ENCODE assay signal across 19 cellular contexts in genomic region chrY:13488738-13489137, GRCh38. TPM values are rescaled to one million over a fixed set of nuclear protein-coding genes. Genes with fewer than 3 reads are reported as not detected.
DNase-seq lines count a peak whose midpoint lies in the region; ATAC-seq, FAIRE-seq and TF ChIP-seq lines count a peak whose summit lies in the region.
"Had no signal": no experiment of that assay in that cellular context is flagged by ENCODE, and none has a peak within 500 bp of the region (broad histone marks: within the 10 kb centered on the region; RNA-seq: fewer than 3 reads in every experiment).

No MANE protein-coding gene starts in this region.

- ATAC-seq in activated CD8-positive, alpha-beta memory T cell treated with anti-CD3 and anti-CD28 coated beads, Interleukin-2, amount 10 ng/mL, durations not matched to agents 7 days and 5 days, result no peak
- ATAC-seq in CD4-positive, alpha-beta T cell (ENCODE audit: poor library complexity), result peak; percentile 56
- no peak for ATAC-seq in activated CD8-positive, alpha-beta T cell treated with anti-CD3 and anti-CD28 coated beads, Interleukin-2, amount 10 ng/mL, durations not matched to agents 7 days and 5 days
- no peak for ATAC-seq in HG03460 (IDR thresholded peaks at IDR 0.05; ENCODE audit: unreplicated experiment)
- ATAC-seq: A549, HepG2 had no signal

- no peak overlapping the region for H3K27ac ChIP-seq in CD4-positive, alpha-beta T cell (ENCODE audit: low read depth, low read length)
- H3K27ac ChIP-seq: A549, C4-2B had no signal

- H3K27me3 ChIP-seq in CD4-positive, alpha-beta T cell (ENCODE audit: control insufficient read depth, insufficient read depth, low read length), result no peaks in the 10 kb centered on the region
- H3K27me3 ChIP-seq: BE2C had no signal

- peaks cover 9% of the 10 kb centered on the region for H3K4me1 Mint-ChIP-seq in activated CD8-positive, alpha-beta memory T cell treated with anti-CD3 and anti-CD28 coated beads, Interleukin-2, amount 10 ng/mL, durations not matched to agents 7 days and 5 days
- peaks cover 21% of the 10 kb centered on the region for H3K4me1 Mint-ChIP-seq in CD4-positive, alpha-beta T cell (ENCODE audit: low read depth)
- H3K4me1 Mint-ChIP-seq in activated CD8-positive, alpha-beta T cell treated with anti-CD3 and anti-CD28 coated beads, Interleukin-2, amount 10 ng/mL, durations not matched to agents 7 days and 5 days (ENCODE audit: low read depth), result peaks cover 10% of the 10 kb centered on the region
- H3K4me1 Mint-ChIP-seq in endothelial cell (ENCODE audit: unreplicated experiment), result no peaks in the 10 kb centered on the region

- TF ChIP-seq CTCF in CD4-positive, alpha-beta T cell (IDR thresholded peaks at IDR 0.05), result no peak
- no peak for TF ChIP-seq CTCF in endothelial cell (IDR thresholded peaks at IDR 0.05; ENCODE audit: unreplicated experiment)

- no peaks in the 10 kb centered on the region for H3K36me3 Mint-ChIP-seq in activated CD8-positive, alpha-beta memory T cell treated with anti-CD3 and anti-CD28 coated beads, Interleukin-2, amount 10 ng/mL, durations not matched to agents 7 days and 5 days
- no peaks in the 10 kb centered on the region for H3K36me3 Mint-ChIP-seq in CD4-positive, alpha-beta T cell (ENCODE audit: low read depth)
- no peaks in the 10 kb centered on the region for H3K36me3 Mint-ChIP-seq in activated CD8-positive, alpha-beta T cell treated with anti-CD3 and anti-CD28 coated beads, Interleukin-2, amount 10 ng/mL, durations not matched to agents 7 days and 5 days (ENCODE audit: low read depth)
- H3K36me3 Mint-ChIP-seq in endothelial cell (ENCODE audit: low read depth, unreplicated experiment), result no peaks in the 10 kb centered on the region
- H3K36me3 Mint-ChIP-seq: CD8-positive, alpha-beta memory T cell had no signal

- no peaks in the 10 kb centered on the region for H3K9me3 ChIP-seq in CD4-positive, alpha-beta T cell (ENCODE audit: control insufficient read depth, low read length)
- H3K9me3 ChIP-seq: A549, BE2C, Caco-2 had no signal

- H3K4me3 Mint-ChIP-seq in activated CD8-positive, alpha-beta memory T cell treated with anti-CD3 and anti-CD28 coated beads, Interleukin-2, amount 10 ng/mL, durations not matched to agents 7 days and 5 days, result no peak overlapping the region
- no peak overlapping the region for H3K4me3 Mint-ChIP-seq in CD4-positive, alpha-beta T cell
- no peak overlapping the region for H3K4me3 Mint-ChIP-seq in activated CD8-positive, alpha-beta T cell treated with anti-CD3 and anti-CD28 coated beads, Interleukin-2, amount 10 ng/mL, durations not matched to agents 7 days and 5 days
- H3K4me3 Mint-ChIP-seq in endothelial cell (ENCODE audit: unreplicated experiment), result no peak overlapping the region
- H3K4me3 Mint-ChIP-seq: CD8-positive, alpha-beta memory T cell; HFFc6 had no signal

- no peak for TF ChIP-seq POLR2A in GM12891 (IDR thresholded peaks at IDR 0.05; ENCODE audit: low read depth, low read length)

- FAIRE-seq in GM12891 (lab: Jason Lieb, UNC), result peak; percentile 77
- FAIRE-seq: A549, HepG2, HTR-8/SVneo had no signal

- CTCF ChIA-PET in activated CD8-positive, alpha-beta memory T cell treated with anti-CD3 and anti-CD28 coated beads, Interleukin-2, amount 10 ng/mL, durations not matched to agents 7 days and 5 days (lab: Charles Lee), result no interaction called here
- CTCF ChIA-PET in CD4-positive, alpha-beta T cell (lab: Charles Lee), result no interaction called here
- CTCF ChIA-PET in activated CD8-positive, alpha-beta T cell treated with anti-CD3 and anti-CD28 coated beads, Interleukin-2, amount 10 ng/mL, durations not matched to agents 7 days and 5 days (lab: Charles Lee), result interaction anchor here (1.0 kb wide), 1 partner anchor 9 kb away, joined by 3 read pairs; the partner anchor contains the start of gene UTY

- no peaks in the 10 kb centered on the region for H3K9me3 Mint-ChIP-seq in activated CD8-positive, alpha-beta memory T cell treated with anti-CD3 and anti-CD28 coated beads, Interleukin-2, amount 10 ng/mL, durations not matched to agents 7 days and 5 days (ENCODE audit: low read depth)
- no peaks in the 10 kb centered on the region for H3K9me3 Mint-ChIP-seq in CD4-positive, alpha-beta T cell
- no peaks in the 10 kb centered on the region for H3K9me3 Mint-ChIP-seq in activated CD8-positive, alpha-beta T cell treated with anti-CD3 and anti-CD28 coated beads, Interleukin-2, amount 10 ng/mL, durations not matched to agents 7 days and 5 days (ENCODE audit: insufficient read depth)
- H3K9me3 Mint-ChIP-seq in endothelial cell (ENCODE audit: unreplicated experiment), result no peaks in the 10 kb centered on the region
- H3K9me3 Mint-ChIP-seq: CD8-positive, alpha-beta memory T cell; HFFc6 had no signal

- DNase-seq in activated CD8-positive, alpha-beta memory T cell treated with anti-CD3 and anti-CD28 coated beads, Interleukin-2, amount 10 ng/mL, durations not matched to agents 7 days and 5 days, result no peak
- DNase-seq in activated CD8-positive, alpha-beta memory T cell treated with anti-CD3 and anti-CD28 coated beads, Interleukin-2, amount 50 U/mL, for 48 hours, result no peak
- no peak for DNase-seq in CD4-positive, alpha-beta T cell
- no peak for DNase-seq in GM12891 (ENCODE audit: insufficient read length, low spot score)
- DNase-seq in activated CD8-positive, alpha-beta T cell treated with anti-CD3 and anti-CD28 coated beads, Interleukin-2, amount 10 ng/mL, durations not matched to agents 7 days and 5 days, result no peak
- no peak for DNase-seq in endothelial cell (ENCODE audit: low spot score)
- DNase-seq in MV-4-11 (lab: John Stamatoyannopoulos, UW), result no peak
- DNase-seq: BE2C; Caco-2; CD8-positive, alpha-beta memory T cell; DND-41; GDM1; HCEC 1CT; HFFc6 had no signal

- intact Hi-C loops in CD4-positive, alpha-beta T cell (cut with DNase I, micrococcal nuclease), result loop anchor here (10.0 kb wide), 2 partner anchors 584 to 824 kb away; partner anchors contain the start of gene DDX3Y (in 1 of the 2)

- POLR2A ChIA-PET in CD4-positive, alpha-beta T cell (lab: Charles Lee), result interaction anchor here (2.1 kb wide), 1 partner anchor 10 kb away, joined by 19 read pairs; the partner anchor contains the start of gene UTY
- POLR2A ChIA-PET in activated CD8-positive, alpha-beta T cell treated with anti-CD3 and anti-CD28 coated beads, Interleukin-2, amount 10 ng/mL, durations not matched to agents 7 days and 5 days (lab: Charles Lee), result no interaction called here

- H3K27me3 Mint-ChIP-seq in activated CD8-positive, alpha-beta memory T cell treated with anti-CD3 and anti-CD28 coated beads, Interleukin-2, amount 10 ng/mL, durations not matched to agents 7 days and 5 days, result no peaks in the 10 kb centered on the region
- no peaks in the 10 kb centered on the region for H3K27me3 Mint-ChIP-seq in CD4-positive, alpha-beta T cell
- H3K27me3 Mint-ChIP-seq in activated CD8-positive, alpha-beta T cell treated with anti-CD3 and anti-CD28 coated beads, Interleukin-2, amount 10 ng/mL, durations not matched to agents 7 days and 5 days (ENCODE audit: low read depth), result no peaks in the 10 kb centered on the region
- H3K27me3 Mint-ChIP-seq in endothelial cell (ENCODE audit: unreplicated experiment), result no peaks in the 10 kb centered on the region
- H3K27me3 Mint-ChIP-seq: CD8-positive, alpha-beta memory T cell had no signal

- H3K27ac Mint-ChIP-seq in activated CD8-positive, alpha-beta memory T cell treated with anti-CD3 and anti-CD28 coated beads, Interleukin-2, amount 10 ng/mL, durations not matched to agents 7 days and 5 days, result peak overlapping the region; percentile 58
- H3K27ac Mint-ChIP-seq in CD4-positive, alpha-beta T cell, result peak overlapping the region; percentile 68
- H3K27ac Mint-ChIP-seq in activated CD8-positive, alpha-beta T cell treated with anti-CD3 and anti-CD28 coated beads, Interleukin-2, amount 10 ng/mL, durations not matched to agents 7 days and 5 days, result peak overlapping the region; percentile 39
- H3K27ac Mint-ChIP-seq in endothelial cell (ENCODE audit: unreplicated experiment), result no peak overlapping the region
- H3K27ac Mint-ChIP-seq: CD8-positive, alpha-beta memory T cell; HFFc6 had no signal

TF ChIP-seq in GM12891, 5 proteins besides CTCF, POLR2A, EP300 and RAD21:
- TF ChIP-seq POLR2AphosphoS5 (IDR thresholded peaks at IDR 0.05; ENCODE audit: low read depth, low read length) (no peak), PAX5 (IDR thresholded peaks at IDR 0.05; ENCODE audit: insufficient read depth, low read length, severe bottlenecking) (no peak), POU2F2 (IDR thresholded peaks at IDR 0.05; ENCODE audit: low read depth, low read length) (no peak), SPI1 (IDR thresholded peaks at IDR 0.05; ENCODE audit: low read depth, low read length) (no peak), TAF1 (IDR thresholded peaks at IDR 0.05; ENCODE audit: low read depth, low read length) (no peak)

RNA-seq across cellular contexts. Expression of gene UTY, which starts 8.9 kb away (rescaled TPM):
- total RNA-seq in activated CD8-positive, alpha-beta memory T cell treated with anti-CD3 and anti-CD28 coated beads, Interleukin-2, amount 10 ng/mL, durations not matched to agents 7 days and 5 days, result 10 to 100 TPM; 21.2 to 41.8 TPM
- total RNA-seq in CD4-positive, alpha-beta T cell, result 10 to 100 TPM; 82.9 to 87.1 TPM
- 5.5 TPM for polyA plus RNA-seq in GM12891 (2012; ENCODE audit: low read depth, missing spikeins)
- 10 to 100 TPM; 25.9 to 26.0 TPM for total RNA-seq in activated CD8-positive, alpha-beta T cell treated with anti-CD3 and anti-CD28 coated beads, Interleukin-2, amount 10 ng/mL, durations not matched to agents 7 days and 5 days
- 36.0 TPM for total RNA-seq in endothelial cell (ENCODE audit: unreplicated experiment)
- total RNA-seq: Caco-2, HepG2 had no signal
- polyA plus RNA-seq: CD8-positive, alpha-beta memory T cell; HepG2 had no signal
